In the genomic region with DNA sequence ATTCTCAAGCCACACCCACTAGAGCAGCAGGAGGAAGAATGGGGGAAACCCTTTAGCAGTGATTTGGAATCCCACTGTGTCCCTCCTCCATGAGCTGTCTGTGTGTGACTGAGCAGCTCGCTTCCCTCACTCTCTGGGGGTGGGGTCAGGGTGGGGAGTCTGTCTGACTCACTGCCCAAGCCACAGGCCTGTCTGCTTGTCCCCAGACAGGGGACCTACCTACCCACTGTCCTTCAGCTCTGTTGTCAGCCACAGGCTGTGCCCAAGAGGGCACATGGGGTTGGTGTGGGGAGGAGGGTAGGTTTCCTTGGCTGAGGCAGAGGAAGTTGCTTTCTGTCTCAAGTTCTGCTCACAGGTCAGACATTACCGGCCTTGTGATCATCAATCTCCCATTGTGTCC, we compare ENCODE assay signal across 14 cellular contexts.
DNase-seq lines count a peak whose midpoint lies in the region; ATAC-seq, FAIRE-seq and TF ChIP-seq lines count a peak whose summit lies in the region.
"Had no signal": no experiment of that assay in that cellular context is flagged by ENCODE, and none has a peak within 500 bp of the region (broad histone marks: within the 10 kb centered on the region; RNA-seq: fewer than 3 reads in every experiment).

No MANE protein-coding gene starts in this region.

- no TSS peak for BruUV-seq in PC-3 (replicated peaks; lab: Mats Ljungman, UMichigan)

- no peak overlapping the region for H2AK5ac ChIP-seq in H1 (ENCODE audit: low read depth, low read length)

- H3K4me3 ChIP-seq in PC-3 (ENCODE audit: low read length) (no peak overlapping the region), H1 (ENCODE audit: extremely low read depth in 1 of 4, insufficient read depth in 2 of 4, low read depth in 3 of 4, low read length in 4 of 4) (no peak overlapping the region), mucosa of descending colon (no peak overlapping the region)
- H3K4me3 ChIP-seq: coronary artery, SK-N-MC had no signal

- DNase-seq in Caki2 (ENCODE audit: low read depth) = peak; percentile 62
- DNase-seq in PC-3 = peak; percentile 11
- no peak for DNase-seq in H1 (ENCODE audit: low read depth in 1 of 2, low spot score in 2 of 2)
- peak in 2 of 3 donors; percentile 41 to 56 for DNase-seq in mucosa of descending colon
- DNase-seq in activated effector memory CD4-positive, alpha-beta T cell treated with Interleukin-2 at 50 U/mL for 16 hours = no peak
- DNase-seq in GM12892 (ENCODE audit: insufficient read length) = no peak
- DNase-seq: activated naive CD4-positive, alpha-beta T cell treated with anti-CD3 and anti-CD28 coated beads for 36 hours; glutamatergic neuron; NCI-H69 had no signal

- H4K20me1 ChIP-seq in PC-3 (ENCODE audit: low read length) = no peaks in the 10 kb centered on the region
- H4K20me1 ChIP-seq in H1 (replicated peaks in 1 of 2; ENCODE audit: control insufficient read depth in 1 of 2, insufficient read depth in 2 of 2, low read length in 2 of 2) = no peaks in the 10 kb centered on the region

- no peak overlapping the region for H2BK20ac ChIP-seq in H1 (ENCODE audit: low read length)

- no peak overlapping the region for H4K91ac ChIP-seq in H1 (replicated peaks; ENCODE audit: insufficient read length, low read length)

- no peak overlapping the region for H3K23ac ChIP-seq in H1 (ENCODE audit: insufficient read length)

- H3K4me2 ChIP-seq in PC-3 (ENCODE audit: low read length) (no peak overlapping the region), H1 (ENCODE audit: insufficient read depth in 1 of 2, low read depth in 2 of 2, low read length in 2 of 2) (no peak overlapping the region)

- no peak overlapping the region for H2BK12ac ChIP-seq in H1 (ENCODE audit: low read depth, low read length)

- TF ChIP-seq POLR2A in H1 (IDR thresholded peaks at IDR 0.05; ENCODE audit: control extremely low read depth in 1 of 2, low read depth in 2 of 2, low read length in 2 of 2) (no peak), GM18505 (IDR thresholded peaks at IDR 0.05; ENCODE audit: borderline replicate concordance, extremely low read depth, insufficient read depth, insufficient read length) (no peak), GM12892 (IDR thresholded peaks at IDR 0.05; ENCODE audit: low read depth, low read length) (no peak)

- H3K79me2 ChIP-seq in PC-3 (ENCODE audit: low read length) (no peaks in the 10 kb centered on the region), H1 (ENCODE audit: control insufficient read depth in 1 of 2, insufficient read depth in 2 of 2, low read length in 2 of 2) (no peaks in the 10 kb centered on the region)

- H3K27ac ChIP-seq in PC-3 (ENCODE audit: low read length) (no peak overlapping the region), H1 (ENCODE audit: low read depth, low read length) (no peak overlapping the region)
- H3K27ac ChIP-seq: coronary artery, HL-60, SK-N-MC had no signal

- peak overlapping the region; percentile 56; the same call in 1 of the 2 replicates for H2BK5ac ChIP-seq in H1 (ENCODE audit: low read depth, low read length)

- no peak overlapping the region for H3K4ac ChIP-seq in H1 (replicated peaks; ENCODE audit: insufficient read length, low read depth, low read length)

- H3K9me3 ChIP-seq in PC-3 (ENCODE audit: low read length) (no peaks in the 10 kb centered on the region), H1 (ENCODE audit: insufficient read depth in 2 of 2, low read depth in 1 of 2, low read length in 1 of 2) (no peaks in the 10 kb centered on the region), mucosa of descending colon (no peaks in the 10 kb centered on the region)

- peak overlapping the region; percentile 51 for H2BK120ac ChIP-seq in H1 (replicated peaks; ENCODE audit: low read depth, low read length)

- TF ChIP-seq RAD21 in H1 (IDR thresholded peaks at IDR 0.05 in 1 of 2, conservative IDR thresholded peaks at IDR 0.05 in 1 of 2; ENCODE audit: low read depth in 2 of 2, low read length in 2 of 2) = no peak

- no peaks in the 10 kb centered on the region for H3K23me2 ChIP-seq in H1 (ENCODE audit: low read depth, low read length)

- peak overlapping the region; percentile 22 for H3K14ac ChIP-seq in H1 (ENCODE audit: insufficient read length)

- H3K9ac ChIP-seq in PC-3 (ENCODE audit: low read length) (no peak overlapping the region), H1 (replicated peaks in 1 of 4; ENCODE audit: extremely low read depth in 1 of 4, low read depth in 3 of 4, low read length in 3 of 4) (no peak overlapping the region)

- POLR2A ChIA-PET in PC-3 (lab: Charles Lee; ENCODE audit: unreplicated experiment) = no interaction called here
- POLR2A ChIA-PET in H1 (lab: Charles Lee; ENCODE audit: partially characterized antibody) = no interaction called here

- TF ChIP-seq CTCF in PC-3 (conservative IDR thresholded peaks at IDR 0.05; ENCODE audit: low read depth, low read length) (no peak), H1 (IDR thresholded peaks at IDR 0.05; ENCODE audit: control extremely low read depth in 1 of 3, insufficient read depth in 1 of 3, low read depth in 1 of 3, low read length in 3 of 3) (no peak), mucosa of descending colon (IDR thresholded peaks at IDR 0.05) (no peak)

- peak overlapping the region; percentile 31; the same call in 1 of the 2 replicates for H2BK15ac ChIP-seq in H1 (ENCODE audit: low read length)

- WGBS in H1 (ENCODE audit: extremely low coverage in 1 of 2, insufficient coverage in 1 of 2, insufficient read length in 1 of 2, insufficient replicate concordance in 2 of 2, low coverage in 1 of 2, low lambda C conversion rate in 2 of 2, missing lambda C conversion rate in 1 of 2), 2 experiments = 93% methylated on average over 2 of the region's 2 CpGs; no CpG with 5 or more reads in 1 of the 2 experiments

- ATAC-seq in PC-3 (no peak; the same call in 1 of the 2 replicates), mucosa of descending colon (peak; percentile 61), GM18505 (IDR thresholded peaks at IDR 0.05; ENCODE audit: unreplicated experiment) (no peak), HG03159 (IDR thresholded peaks at IDR 0.05; ENCODE audit: unreplicated experiment) (no peak)

- H3K79me1 ChIP-seq in H1 (ENCODE audit: low read depth, low read length) = no peaks in the 10 kb centered on the region

- intact Hi-C loops in PC-3 (cut with micrococcal nuclease) = no loop called here
- intact Hi-C loops in mucosa of descending colon (cut with DNase I, micrococcal nuclease) = no loop called here

- H3K27me3 ChIP-seq in PC-3 (ENCODE audit: low read length) = no peaks in the 10 kb centered on the region
- no peaks in the 10 kb centered on the region; a peak in 1 of 7 replicates for H3K27me3 ChIP-seq in H1 (replicated peaks in 1 of 4; ENCODE audit: control insufficient read depth in 3 of 4, extremely low read depth in 1 of 4, insufficient read depth in 3 of 4, low read length in 3 of 4)

- in situ Hi-C loops in Caki2 (cut with HindIII; ENCODE audit: low pct_unique_long_range_greater_than_20kb, low sequenced_read_pairs) = no loop called here

- H3K9me2 ChIP-seq in PC-3 (replicated peaks; ENCODE audit: low read length) = no peaks in the 10 kb centered on the region

- H3F3A ChIP-seq in PC-3 (ENCODE audit: low read length, unreplicated experiment) = no peaks in the 10 kb centered on the region

- no peak overlapping the region for H2AFZ ChIP-seq in PC-3 (ENCODE audit: low read length)
- H2AFZ ChIP-seq in H1 (ENCODE audit: low read length) = peak overlapping the region; percentile 45; the same call in 1 of the 2 replicates

- H4K8ac ChIP-seq in H1 (ENCODE audit: extremely low read depth, insufficient read depth, low read length) = no peak overlapping the region

- H3K4me1 ChIP-seq in PC-3 (ENCODE audit: insufficient read depth, low read length) = 0 out of 2 replicates have a peak, but pooled peaks cover 8% of the 10 kb centered on the region
- peaks cover 0 to 3% (median 0%) of the 10 kb centered on the region in 4 experiments; a peak in 1 of 7 replicates for H3K4me1 ChIP-seq in H1 (replicated peaks in 1 of 4; ENCODE audit: control insufficient read depth in 3 of 4, insufficient read depth in 4 of 4, low read length in 3 of 4)
- peaks cover 7% of the 10 kb centered on the region for H3K4me1 ChIP-seq in mucosa of descending colon (ENCODE audit: low read depth)

- H3K36me3 ChIP-seq in PC-3 (ENCODE audit: low read depth, low read length) (no peaks in the 10 kb centered on the region), H1 (ENCODE audit: control insufficient read depth in 2 of 4, insufficient read depth in 4 of 4, low read length in 3 of 4) (no peaks in the 10 kb centered on the region), mucosa of descending colon (ENCODE audit: low read depth) (no peaks in the 10 kb centered on the region)

- no peak overlapping the region for H3K56ac ChIP-seq in H1 (replicated peaks; ENCODE audit: insufficient read length, low read depth, low read length)

- H3K18ac ChIP-seq in H1 (ENCODE audit: extremely low read depth, low read length) = no peak overlapping the region; the same call in 1 of the 2 replicates

- CTCF ChIA-PET in PC-3 (lab: Charles Lee) (no interaction called here), H1 (lab: Charles Lee; ENCODE audit: partially characterized antibody) (interaction anchor here (1.0 to 1.2 kb wide), 2 partner anchors 9 to 14 kb away, joined by 3 read pairs; no protein-coding TSS in a partner anchor)

- H4K5ac ChIP-seq in H1 (ENCODE audit: insufficient read length, low read depth, low read length) = no peak overlapping the region

- no peak for TF ChIP-seq EP300 in H1 (IDR thresholded peaks at IDR 0.05; ENCODE audit: borderline replicate concordance in 1 of 2, low read depth in 2 of 2, low read length in 2 of 2)

- FAIRE-seq in H1 (lab: Jason Lieb, UNC) (no peak), GM12892 (lab: Jason Lieb, UNC) (no peak)

TF ChIP-seq in H1, 55 proteins besides CTCF, POLR2A, EP300 and RAD21 (continues in another document):
- TF ChIP-seq ZNF274 (IDR thresholded peaks at IDR 0.05; ENCODE audit: borderline replicate concordance, extremely low read depth, low read length) (no peak), HDAC6 (IDR thresholded peaks at IDR 0.05; ENCODE audit: low read depth, low read length) (no peak), TAF1 (IDR thresholded peaks at IDR 0.05; ENCODE audit: low read depth, low read length) (no peak), CHD1 (IDR thresholded peaks at IDR 0.05; ENCODE audit: low read depth, low read length) (no peak), SAP30 (IDR thresholded peaks at IDR 0.05; ENCODE audit: insufficient read depth, insufficient replicate concordance, low read length) (no peak)
- TF ChIP-seq, protein P1, sequence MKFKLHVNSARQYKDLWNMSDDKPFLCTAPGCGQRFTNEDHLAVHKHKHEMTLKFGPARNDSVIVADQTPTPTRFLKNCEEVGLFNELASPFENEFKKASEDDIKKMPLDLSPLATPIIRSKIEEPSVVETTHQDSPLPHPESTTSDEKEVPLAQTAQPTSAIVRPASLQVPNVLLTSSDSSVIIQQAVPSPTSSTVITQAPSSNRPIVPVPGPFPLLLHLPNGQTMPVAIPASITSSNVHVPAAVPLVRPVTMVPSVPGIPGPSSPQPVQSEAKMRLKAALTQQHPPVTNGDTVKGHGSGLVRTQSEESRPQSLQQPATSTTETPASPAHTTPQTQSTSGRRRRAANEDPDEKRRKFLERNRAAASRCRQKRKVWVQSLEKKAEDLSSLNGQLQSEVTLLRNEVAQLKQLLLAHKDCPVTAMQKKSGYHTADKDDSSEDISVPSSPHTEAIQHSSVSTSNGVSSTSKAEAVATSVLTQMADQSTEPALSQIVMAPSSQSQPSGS (IDR thresholded peaks at IDR 0.05; ENCODE audit: low read length) = no peak

Comparison
In these comparisons a context has a peak if more than half of its experiments do, and no peak if none do; other contexts are left out.
1. DNase-seq: peak in Caki2 (single experiment), PC-3 (single experiment) and mucosa of descending colon (2 of 3); none in H1 (0 of 2), activated effector memory CD4-positive, alpha-beta T cell treated with Interleukin-2 at 50 U/mL for 16 hours (single experiment) and GM12892 (single experiment).